In the genomic region with DNA sequence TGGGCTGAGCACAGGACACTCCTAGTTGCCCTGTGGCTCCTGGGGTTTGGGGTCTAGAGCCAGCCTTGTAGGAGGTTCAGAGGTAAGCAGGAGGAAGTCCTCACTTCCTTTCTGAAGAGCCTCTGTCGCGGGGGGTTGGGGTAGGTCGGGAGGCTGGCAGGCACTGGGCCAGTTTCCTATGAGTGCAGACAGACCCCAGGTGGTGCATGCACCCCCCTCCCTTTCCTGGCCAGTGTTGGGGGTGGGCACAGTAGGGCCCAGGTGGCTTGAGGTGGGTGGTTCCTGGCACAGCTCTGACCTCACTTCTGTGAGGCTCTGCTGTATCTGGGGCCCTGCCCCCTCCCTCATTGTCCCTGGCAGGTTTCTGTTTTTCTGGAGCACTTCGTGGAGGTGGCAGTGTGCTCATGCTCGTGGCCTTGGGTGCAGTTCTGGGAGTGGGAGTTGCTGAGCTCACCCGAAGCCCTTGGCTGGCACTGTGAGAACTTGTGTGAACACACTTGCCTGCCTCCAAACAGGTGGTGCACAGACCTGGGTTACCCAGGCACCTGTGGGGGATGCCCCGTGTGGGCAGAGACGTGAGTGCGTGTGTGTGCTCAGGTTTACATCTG, we compare ENCODE assay signal across 10 cellular contexts. TPM values are rescaled to one million over a fixed set of nuclear protein-coding genes. Genes with fewer than 3 reads are reported as not detected.
A peak's percentile ranks its signal among the peaks of the same experiment; 100 is the strongest.
DNase-seq lines count a peak whose midpoint lies in the region; ATAC-seq and TF ChIP-seq lines count a peak whose summit lies in the region.
"Had no signal": no experiment of that assay in that cellular context is flagged by ENCODE, and none has a peak within 500 bp of the region (broad histone marks: within the 10 kb centered on the region; RNA-seq: fewer than 3 reads in every experiment).

No MANE protein-coding gene starts in this region.

- TF ChIP-seq POLR2A in lower leg skin (IDR thresholded peaks at IDR 0.05) = no peak

- H3K4me1 Mint-ChIP-seq in naive thymus-derived CD4-positive, alpha-beta T cell = peaks cover 28 to 58% (median 52%) of the 10 kb centered on the region in 7 donors
- H3K4me1 Mint-ChIP-seq in CD14-positive monocyte = peaks cover 24% of the 10 kb centered on the region

- 57 to 70% methylated on average over 5 to 9 of the region's 9 CpGs for WGBS in lower leg skin, 2 donors

- no peaks in the 10 kb centered on the region for H3K9me2 ChIP-seq in DOHH2 (replicated peaks; ENCODE audit: control insufficient read depth, low read length)

- H3K9ac ChIP-seq in HUES6 (ENCODE audit: low read length) = no peak overlapping the region

- H3K27ac Mint-ChIP-seq in naive thymus-derived CD4-positive, alpha-beta T cell = peak overlapping the region in 6 of 9 donors; percentile 12 to 69 (median 32)
- peak overlapping the region in 1 of 7 donors; percentile 39 for H3K27ac Mint-ChIP-seq in CD14-positive monocyte

- H4K20me1 ChIP-seq in DOHH2 (ENCODE audit: control insufficient read depth, insufficient read depth, low read depth, low read length) = peaks cover 9% of the 10 kb centered on the region; the same call in 1 of the 2 replicates

- H3K4me1 ChIP-seq in DOHH2 (ENCODE audit: control insufficient read depth, low read length) (peaks cover 48% of the 10 kb centered on the region), HUES6 (ENCODE audit: control insufficient read depth, insufficient read depth, low read length) (peaks cover 45% of the 10 kb centered on the region)
- peaks cover 29 to 51% of the 10 kb centered on the region in 2 donors for H3K4me1 ChIP-seq in naive thymus-derived CD4-positive, alpha-beta T cell (ENCODE audit: control insufficient read depth in 2 of 2, insufficient read depth in 2 of 2, low read length in 2 of 2)

- H3K4me3 Mint-ChIP-seq in naive thymus-derived CD4-positive, alpha-beta T cell = peak overlapping the region; percentile 66 to 82 (median 78)
- H3K4me3 Mint-ChIP-seq in CD14-positive monocyte = peak overlapping the region in 1 of 2 donors; percentile 40

- H3K36me3 ChIP-seq in DOHH2 (ENCODE audit: control insufficient read depth, low read length) (peaks cover 47% of the 10 kb centered on the region), HUES6 (ENCODE audit: control insufficient read depth, insufficient read depth, low read length) (0 out of 2 replicates have a peak, but pooled peaks cover 3% of the 10 kb centered on the region)
- H3K36me3 ChIP-seq in naive thymus-derived CD4-positive, alpha-beta T cell (ENCODE audit: control insufficient read depth in 2 of 3, insufficient read depth in 3 of 3, low read length in 3 of 3) = no peaks in the 10 kb centered on the region

- intact Hi-C loops in naive thymus-derived CD4-positive, alpha-beta T cell (cut with micrococcal nuclease) = no loop called here
- intact Hi-C loops in CD14-positive monocyte (cut with micrococcal nuclease) = no loop called here
- intact Hi-C loops in lower leg skin (cut with DNase I; ENCODE audit: low total_unique reads) = no loop called here

- no peaks in the 10 kb centered on the region for H3K9me3 ChIP-seq in DOHH2 (ENCODE audit: control insufficient read depth, insufficient read depth, low read length)
- no peaks in the 10 kb centered on the region for H3K9me3 ChIP-seq in HUES6 (ENCODE audit: control insufficient read depth, insufficient read depth, low read depth, low read length)
- no peaks in the 10 kb centered on the region for H3K9me3 ChIP-seq in naive thymus-derived CD4-positive, alpha-beta T cell (ENCODE audit: control insufficient read depth in 2 of 3, low read length in 3 of 3)

- H3K4me2 ChIP-seq in DOHH2 (ENCODE audit: low read length) = peak overlapping the region; percentile 97

- H3K4me3 ChIP-seq in DOHH2 (ENCODE audit: low read length) = peak overlapping the region; percentile 88
- H3K4me3 ChIP-seq in HUES6 (ENCODE audit: low read depth, low read length) = peak overlapping the region; percentile 76
- peak overlapping the region; percentile 37 for H3K4me3 ChIP-seq in naive thymus-derived CD4-positive, alpha-beta T cell (ENCODE audit: low read length)
- no peak overlapping the region for H3K4me3 ChIP-seq in lower leg skin (ENCODE audit: low read depth, poor library complexity, severe bottlenecking)

- H3K27ac ChIP-seq in DOHH2 (ENCODE audit: low read depth, low read length) (peak overlapping the region; percentile 77), HUES6 (ENCODE audit: low read depth, low read length) (no peak overlapping the region)
- peak overlapping the region; percentile 11 for H3K27ac ChIP-seq in naive thymus-derived CD4-positive, alpha-beta T cell (ENCODE audit: low read depth, low read length)

- H3K36me3 Mint-ChIP-seq in naive thymus-derived CD4-positive, alpha-beta T cell = no peaks in the 10 kb centered on the region
- no peaks in the 10 kb centered on the region for H3K36me3 Mint-ChIP-seq in CD14-positive monocyte

- CTCF ChIA-PET in naive thymus-derived CD4-positive, alpha-beta T cell (lab: Charles Lee) = interaction anchor here (0.6 to 1.4 kb wide), 2 partner anchors 19 to 260 kb away, joined by 3 to 4 read pairs; no protein-coding TSS in a partner anchor

- no peak for TF ChIP-seq CTCF in DOHH2 (IDR thresholded peaks at IDR 0.05; ENCODE audit: low read depth, low read length, poor library complexity, severe bottlenecking)
- TF ChIP-seq CTCF in CD14-positive monocyte (IDR thresholded peaks at IDR 0.05) = no peak
- no peak for TF ChIP-seq CTCF in lower leg skin (IDR thresholded peaks at IDR 0.05)

- H3K27me3 ChIP-seq in DOHH2 (ENCODE audit: control insufficient read depth, low read length) = no peaks in the 10 kb centered on the region
- H3K27me3 ChIP-seq in HUES6 (ENCODE audit: control insufficient read depth, insufficient read depth, low read length) = no peaks in the 10 kb centered on the region
- peaks cover 0 to 4% of the 10 kb centered on the region in 2 donors for H3K27me3 ChIP-seq in naive thymus-derived CD4-positive, alpha-beta T cell (ENCODE audit: control insufficient read depth in 2 of 2, insufficient read depth in 2 of 2, low read length in 2 of 2)

- ATAC-seq in naive thymus-derived CD4-positive, alpha-beta T cell = peak; percentile 26

- H3F3A ChIP-seq in DOHH2 (ENCODE audit: control insufficient read depth, insufficient read depth) = peaks cover 13% of the 10 kb centered on the region

- no peaks in the 10 kb centered on the region for H3K9me3 Mint-ChIP-seq in naive thymus-derived CD4-positive, alpha-beta T cell
- H3K9me3 Mint-ChIP-seq in CD14-positive monocyte = peaks cover 0 to 6% (median 0%) of the 10 kb centered on the region in 7 donors

- H3K27me3 Mint-ChIP-seq in naive thymus-derived CD4-positive, alpha-beta T cell = peaks cover 0 to 59% (median 0%) of the 10 kb centered on the region in 5 donors
- H3K27me3 Mint-ChIP-seq in CD14-positive monocyte (ENCODE audit: low read depth in 3 of 3) = peaks cover 25 to 48% (median 35%) of the 10 kb centered on the region in 3 donors

- peaks cover 61% of the 10 kb centered on the region for H3K79me2 ChIP-seq in DOHH2 (ENCODE audit: control insufficient read depth, low read length)

- peak; percentile 43 for DNase-seq in activated naive CD4-positive, alpha-beta T cell treated with anti-CD3 and anti-CD28 coated beads, Interleukin-2, amount 50 U/mL, for 16 hours
- DNase-seq in naive thymus-derived CD4-positive, alpha-beta T cell = peak in 6 of 9 donors; percentile 23 to 39 (median 34)
- DNase-seq in RKO (ENCODE audit: low spot score) (no peak), CD14-positive monocyte (ENCODE audit: low spot score) (no peak), NCI-H2107 (lab: John Stamatoyannopoulos, UW) (no peak), lower leg skin (ENCODE audit: low spot score in 2 of 2) (no peak)

- POLR2A ChIA-PET in naive thymus-derived CD4-positive, alpha-beta T cell (lab: Charles Lee) = no interaction called here

RNA-seq across cellular contexts. Expression of a gene that starts 1.8 kb away (rescaled TPM):
- total RNA-seq in naive thymus-derived CD4-positive, alpha-beta T cell = under 1 TPM; 0.08 to 0.39 (median 0.19) TPM
- under 1 TPM in 1 of 2 donors, not detected in 1; 0.10 TPM for polyA plus RNA-seq in naive thymus-derived CD4-positive, alpha-beta T cell
- under 1 TPM in 1 of 2 donors, not detected in 1; 0.04 TPM for polyA plus RNA-seq in CD14-positive monocyte
- 1 to 10 TPM; 6.0 to 9.7 (median 6.4) TPM for total RNA-seq in lower leg skin

RNA-seq across cellular contexts. Expression of a gene that starts 38.9 kb away (rescaled TPM):
- total RNA-seq in naive thymus-derived CD4-positive, alpha-beta T cell = not detected
- polyA plus RNA-seq in naive thymus-derived CD4-positive, alpha-beta T cell = not detected
- not detected for polyA plus RNA-seq in CD14-positive monocyte
- total RNA-seq in lower leg skin = not detected
- total RNA-seq: mononuclear cell, subcutaneous adipose tissue had no signal

Comparison
In these comparisons a context has a peak if more than half of its experiments do, and no peak if none do; other contexts are left out.
1. DNase-seq: peak in activated naive CD4-positive, alpha-beta T cell treated with anti-CD3 and anti-CD28 coated beads, Interleukin-2, amount 50 U/mL, for 16 hours (single experiment) and naive thymus-derived CD4-positive, alpha-beta T cell (6 of 9); none in RKO (single experiment), CD14-positive monocyte (single experiment), NCI-H2107 (single experiment) and lower leg skin (0 of 2).
2. RNA of a gene that starts 1.8 kb away (total RNA-seq): 6.0 to 9.7 TPM in lower leg skin; 0.08 to 0.39 TPM in naive thymus-derived CD4-positive, alpha-beta T cell; every median in the first group is over 4 times any median in the second.